1 cellular context compared by ENCODE assay signal in the genomic region with DNA sequence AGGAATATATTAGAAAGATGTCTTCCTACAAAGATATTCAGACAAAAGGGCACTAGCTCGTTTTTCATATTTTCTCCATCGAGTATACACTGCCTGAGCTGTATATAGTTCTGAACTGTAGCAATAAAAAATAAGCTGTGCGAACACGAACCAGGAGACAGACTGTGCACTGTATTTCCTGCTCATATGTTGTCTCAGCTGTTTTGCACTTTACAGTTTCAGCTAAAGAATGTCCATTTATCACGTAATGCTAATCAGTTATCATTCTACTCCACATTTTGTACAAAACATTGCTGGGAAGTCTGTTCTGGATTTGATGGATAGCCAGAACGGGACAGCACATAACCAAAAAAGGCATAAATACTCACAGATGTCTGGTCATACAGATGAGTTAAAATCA.
TF ChIP-seq lines count a peak whose summit lies in the region.

No MANE protein-coding gene starts in this region.

TF ChIP-seq in HepG2, 621 proteins besides CTCF, POLR2A, EP300 and RAD21 (continued from another document):
- TF ChIP-seq, protein P1, sequence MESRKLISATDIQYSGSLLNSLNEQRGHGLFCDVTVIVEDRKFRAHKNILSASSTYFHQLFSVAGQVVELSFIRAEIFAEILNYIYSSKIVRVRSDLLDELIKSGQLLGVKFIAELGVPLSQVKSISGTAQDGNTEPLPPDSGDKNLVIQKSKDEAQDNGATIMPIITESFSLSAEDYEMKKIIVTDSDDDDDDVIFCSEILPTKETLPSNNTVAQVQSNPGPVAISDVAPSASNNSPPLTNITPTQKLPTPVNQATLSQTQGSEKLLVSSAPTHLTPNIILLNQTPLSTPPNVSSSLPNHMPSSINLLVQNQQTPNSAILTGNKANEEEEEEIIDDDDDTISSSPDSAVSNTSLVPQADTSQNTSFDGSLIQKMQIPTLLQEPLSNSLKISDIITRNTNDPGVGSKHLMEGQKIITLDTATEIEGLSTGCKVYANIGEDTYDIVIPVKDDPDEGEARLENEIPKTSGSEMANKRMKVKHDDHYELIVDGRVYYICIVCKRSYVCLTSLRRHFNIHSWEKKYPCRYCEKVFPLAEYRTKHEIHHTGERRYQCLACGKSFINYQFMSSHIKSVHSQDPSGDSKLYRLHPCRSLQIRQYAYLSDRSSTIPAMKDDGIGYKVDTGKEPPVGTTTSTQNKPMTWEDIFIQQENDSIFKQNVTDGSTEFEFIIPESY (CRISPR knock-in tag; IDR thresholded peaks at IDR 0.05) = no peak
- TF ChIP-seq ZNF331 (CRISPR knock-in tag; IDR thresholded peaks at IDR 0.05) (no peak), SATB2 (CRISPR knock-in tag; IDR thresholded peaks at IDR 0.05) (no peak)
- TF ChIP-seq, protein P2, sequence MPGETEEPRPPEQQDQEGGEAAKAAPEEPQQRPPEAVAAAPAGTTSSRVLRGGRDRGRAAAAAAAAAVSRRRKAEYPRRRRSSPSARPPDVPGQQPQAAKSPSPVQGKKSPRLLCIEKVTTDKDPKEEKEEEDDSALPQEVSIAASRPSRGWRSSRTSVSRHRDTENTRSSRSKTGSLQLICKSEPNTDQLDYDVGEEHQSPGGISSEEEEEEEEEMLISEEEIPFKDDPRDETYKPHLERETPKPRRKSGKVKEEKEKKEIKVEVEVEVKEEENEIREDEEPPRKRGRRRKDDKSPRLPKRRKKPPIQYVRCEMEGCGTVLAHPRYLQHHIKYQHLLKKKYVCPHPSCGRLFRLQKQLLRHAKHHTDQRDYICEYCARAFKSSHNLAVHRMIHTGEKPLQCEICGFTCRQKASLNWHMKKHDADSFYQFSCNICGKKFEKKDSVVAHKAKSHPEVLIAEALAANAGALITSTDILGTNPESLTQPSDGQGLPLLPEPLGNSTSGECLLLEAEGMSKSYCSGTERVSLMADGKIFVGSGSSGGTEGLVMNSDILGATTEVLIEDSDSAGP (CRISPR knock-in tag; IDR thresholded peaks at IDR 0.05; ENCODE audit: borderline replicate concordance) = no peak
